In genomic region chr17:77420476-77420803, GRCh38 we compare ENCODE assay signal across 8 cellular contexts.
DNase-seq lines count a peak whose midpoint lies in the region; ATAC-seq and TF ChIP-seq lines count a peak whose summit lies in the region.

No MANE protein-coding gene starts in this region.

- H3K9me3 ChIP-seq in heart right ventricle (no peaks in the 10 kb centered on the region), adrenal gland (replicated peaks in 1 of 3) (no peaks in the 10 kb centered on the region), mesodermal cell (ENCODE audit: control insufficient read depth, low read length) (no peaks in the 10 kb centered on the region)

- peaks cover 31 to 72% (median 65%) of the 10 kb centered on the region in 9 donors for H3K4me1 ChIP-seq in heart right ventricle
- H3K4me1 ChIP-seq in adrenal gland (replicated peaks in 1 of 2), result peaks cover 43 to 62% of the 10 kb centered on the region in 2 donors
- peaks cover 71% of the 10 kb centered on the region for H3K4me1 ChIP-seq in mesodermal cell (ENCODE audit: control insufficient read depth, insufficient read depth, low read length, poor library complexity, severe bottlenecking)
- H3K4me1 ChIP-seq in urinary bladder (ENCODE audit: insufficient read depth), result no peaks in the 10 kb centered on the region

- H3K27ac ChIP-seq in heart right ventricle, result peak overlapping the region in 9 of 10 donors; percentile 26 to 90 (median 61)
- peak overlapping the region in 3 of 5 donors; percentile 76 to 98 (median 94) for H3K27ac ChIP-seq in adrenal gland
- peak overlapping the region; percentile 53 for H3K27ac ChIP-seq in mesodermal cell (ENCODE audit: low read depth, low read length, severe bottlenecking)
- peak overlapping the region; percentile 77 for H3K27ac ChIP-seq in urinary bladder (ENCODE audit: low read depth)

- H3K4me3 ChIP-seq in heart right ventricle (peak overlapping the region in 1 of 10 donors; percentile 10), adrenal gland (no peak overlapping the region), mesodermal cell (ENCODE audit: extremely low read depth, insufficient read depth, low read length, poor library complexity, severe bottlenecking) (no peak overlapping the region), urinary bladder (ENCODE audit: low read depth, low read length) (no peak overlapping the region)

- intact Hi-C loops in heart right ventricle (cut with DNase I) (loop anchor here in 8 of 10 donors (5.0 to 10.0 kb wide), 5 partner anchors 33 to 96 kb away; no protein-coding TSS in a partner anchor), Right ventricle myocardium superior (cut with DNase I) (loop anchor here (5.0 kb wide), 2 partner anchors 43 to 68 kb away; no protein-coding TSS in a partner anchor), adrenal gland (cut with DNase I) (no loop called here)

- TF ChIP-seq CTCF in heart right ventricle (IDR thresholded peaks at IDR 0.05) (no peak), adrenal gland (IDR thresholded peaks at IDR 0.05) (no peak)

- DNase-seq in heart right ventricle, result no peak
- DNase-seq in Right ventricle myocardium superior, result no peak
- no peak for DNase-seq in adrenal gland
- DNase-seq in foreskin melanocyte, result no peak

- no peak for TF ChIP-seq POLR2A in adrenal gland (IDR thresholded peaks at IDR 0.05)

- WGBS in heart right ventricle, 2 donors, result 48 to 72% methylated on average over 5 of the region's 5 CpGs
- 56 to 68% (median 60%) methylated on average over 5 of the region's 5 CpGs for WGBS in adrenal gland, 4 donors
- WGBS in mesodermal cell (ENCODE audit: insufficient coverage in 2 of 2), 2 experiments, result 56 to 70% methylated on average over 5 of the region's 5 CpGs
- WGBS in urinary bladder, result 33% methylated on average over 5 of the region's 5 CpGs

- H3K36me3 ChIP-seq in heart right ventricle, result peaks cover 0 to 28% (median 0%) of the 10 kb centered on the region in 9 donors
- no peaks in the 10 kb centered on the region for H3K36me3 ChIP-seq in adrenal gland (replicated peaks in 1 of 2)
- H3K36me3 ChIP-seq in mesodermal cell (ENCODE audit: control insufficient read depth, insufficient read depth, low read length), result peaks cover 26% of the 10 kb centered on the region
- no peaks in the 10 kb centered on the region for H3K36me3 ChIP-seq in urinary bladder (ENCODE audit: insufficient read depth)

- ATAC-seq in heart right ventricle, result no peak
- no peak for ATAC-seq in Right ventricle myocardium superior (ENCODE audit: poor library complexity)
- ATAC-seq in GM18498 (IDR thresholded peaks at IDR 0.05; ENCODE audit: unreplicated experiment), result no peak
- ATAC-seq in GM21447 (IDR thresholded peaks at IDR 0.05; ENCODE audit: unreplicated experiment), result no peak

- H3K27me3 ChIP-seq in heart right ventricle (no peaks in the 10 kb centered on the region), adrenal gland (no peaks in the 10 kb centered on the region)

Comparison
In these comparisons a context has a peak if more than half of its experiments do, and no peak if none do; other contexts are left out.
1. intact Hi-C loops: an anchor here in heart right ventricle (5.0 to 10.0 kb wide) and Right ventricle myocardium superior (5.0 kb wide); none called in adrenal gland.